ENCODE assay signal across 7 cellular contexts in the genomic region with DNA sequence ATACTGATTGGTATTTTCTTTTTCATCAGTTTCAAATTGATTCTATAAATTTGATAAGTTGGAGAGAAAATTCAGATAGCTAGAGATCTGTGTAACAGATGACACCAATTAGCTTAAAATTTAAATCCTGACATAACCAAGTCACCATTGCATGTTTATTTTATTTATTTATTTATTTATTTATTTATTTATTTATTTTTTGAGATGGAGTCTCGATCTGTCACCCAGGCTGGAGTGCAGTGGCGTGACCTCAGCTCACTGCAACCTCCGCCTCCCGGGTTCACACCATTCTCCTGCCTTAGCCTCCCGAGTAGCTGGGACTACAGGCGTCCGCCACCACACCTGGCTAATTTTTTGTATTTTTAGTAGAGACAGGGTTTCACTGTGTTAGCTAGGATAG. TPM values are rescaled to one million over a fixed set of nuclear protein-coding genes. Genes with fewer than 3 reads are reported as not detected.
DNase-seq lines count a peak whose midpoint lies in the region; ATAC-seq, FAIRE-seq and TF ChIP-seq lines count a peak whose summit lies in the region.
"Not testable (repeated sequence)": the region's sequence is repeated elsewhere in the genome, so short reads cannot be mapped to it uniquely, and the experiment has no call there.

No MANE protein-coding gene starts in this region.

- peak overlapping the region; percentile 78 for H3K27ac Mint-ChIP-seq in activated CD4-positive, alpha-beta memory T cell treated with anti-CD3 and anti-CD28 coated beads for 36 hours
- H3K27ac Mint-ChIP-seq in activated naive CD4-positive, alpha-beta T cell treated with anti-CD3 and anti-CD28 coated beads for 36 hours = peak overlapping the region; percentile 85
- peak overlapping the region; percentile 69 for H3K27ac Mint-ChIP-seq in chondrocyte (ENCODE audit: unreplicated experiment)

- H3K4me2 ChIP-seq in OCI-LY3 (ENCODE audit: low read length) = peak overlapping the region; percentile 44

- not testable (repeated sequence) for H3K27me3 Mint-ChIP-seq in activated CD4-positive, alpha-beta memory T cell treated with anti-CD3 and anti-CD28 coated beads for 36 hours; activated naive CD4-positive, alpha-beta T cell treated with anti-CD3 and anti-CD28 coated beads for 36 hours (ENCODE audit: low read depth); chondrocyte (ENCODE audit: low read depth)

- H3K4me1 Mint-ChIP-seq in activated CD4-positive, alpha-beta memory T cell treated with anti-CD3 and anti-CD28 coated beads for 36 hours (ENCODE audit: low read depth) = peaks cover 66% of the 10 kb centered on the region
- peaks cover 75% of the 10 kb centered on the region for H3K4me1 Mint-ChIP-seq in activated naive CD4-positive, alpha-beta T cell treated with anti-CD3 and anti-CD28 coated beads for 36 hours (ENCODE audit: low read depth)
- H3K4me1 Mint-ChIP-seq in chondrocyte (ENCODE audit: low read depth) = peaks cover 26% of the 10 kb centered on the region

- not testable (repeated sequence) for DNase-seq in activated CD4-positive, alpha-beta memory T cell treated with anti-CD3 and anti-CD28 coated beads for 36 hours; activated naive CD4-positive, alpha-beta T cell treated with anti-CD3 and anti-CD28 coated beads for 36 hours; chondrocyte (ENCODE audit: low spot score)

- peak; percentile 74 for FAIRE-seq in G401.6 (lab: Jason Lieb, UNC)

- ATAC-seq in GM18870 (IDR thresholded peaks at IDR 0.05; ENCODE audit: unreplicated experiment) (peak; percentile 2), HG02642 (IDR thresholded peaks at IDR 0.05; ENCODE audit: poor library complexity, unreplicated experiment) (peak; percentile 3)

- CTCF ChIA-PET in activated CD4-positive, alpha-beta memory T cell treated with anti-CD3 and anti-CD28 coated beads for 36 hours (lab: Charles Lee) = interaction anchor here (1.1 to 1.8 kb wide), 2 partner anchors 16 to 31 kb away, joined by 3 to 4 read pairs; no protein-coding TSS in a partner anchor
- CTCF ChIA-PET in activated naive CD4-positive, alpha-beta T cell treated with anti-CD3 and anti-CD28 coated beads for 36 hours (lab: Charles Lee) = interaction anchor here (0.6 to 0.7 kb wide), 2 partner anchors 18 to 19 kb away, joined by 3 read pairs; no protein-coding TSS in a partner anchor

- H3K9me3 Mint-ChIP-seq in activated CD4-positive, alpha-beta memory T cell treated with anti-CD3 and anti-CD28 coated beads for 36 hours; activated naive CD4-positive, alpha-beta T cell treated with anti-CD3 and anti-CD28 coated beads for 36 hours; chondrocyte (ENCODE audit: low read depth): not testable (repeated sequence)

- H2AFZ ChIP-seq in OCI-LY3 (ENCODE audit: low read depth, low read length) = not testable (repeated sequence)

- not testable (repeated sequence) for H3K9ac ChIP-seq in OCI-LY3 (ENCODE audit: low read length)

- intact Hi-C loops in activated CD4-positive, alpha-beta memory T cell treated with anti-CD3 and anti-CD28 coated beads for 36 hours (cut with micrococcal nuclease); activated naive CD4-positive, alpha-beta T cell treated with anti-CD3 and anti-CD28 coated beads for 36 hours (cut with micrococcal nuclease): not testable (repeated sequence)

- H3K4me3 Mint-ChIP-seq in activated CD4-positive, alpha-beta memory T cell treated with anti-CD3 and anti-CD28 coated beads for 36 hours; activated naive CD4-positive, alpha-beta T cell treated with anti-CD3 and anti-CD28 coated beads for 36 hours; chondrocyte (ENCODE audit: unreplicated experiment): not testable (repeated sequence)

- not testable (repeated sequence) for H3K27ac ChIP-seq in OCI-LY3 (ENCODE audit: low read length)

- not testable (repeated sequence) for H3K36me3 Mint-ChIP-seq in activated CD4-positive, alpha-beta memory T cell treated with anti-CD3 and anti-CD28 coated beads for 36 hours; chondrocyte (ENCODE audit: low read depth)
- peaks cover 14% of the 10 kb centered on the region for H3K36me3 Mint-ChIP-seq in activated naive CD4-positive, alpha-beta T cell treated with anti-CD3 and anti-CD28 coated beads for 36 hours (ENCODE audit: low read depth)

- not testable (repeated sequence) for H3K27me3 ChIP-seq in OCI-LY3 (ENCODE audit: low read depth, low read length)

- H3K4me1 ChIP-seq in OCI-LY3 (ENCODE audit: low read length) = peaks cover 45% of the 10 kb centered on the region

- POLR2A ChIA-PET in activated CD4-positive, alpha-beta memory T cell treated with anti-CD3 and anti-CD28 coated beads for 36 hours (lab: Charles Lee) = interaction anchor here (0.7 to 1.1 kb wide), 2 partner anchors 13 to 44 kb away, joined by 3 read pairs; no protein-coding TSS in a partner anchor

- peaks cover 95% of the 10 kb centered on the region for H4K20me1 ChIP-seq in OCI-LY3 (ENCODE audit: insufficient read depth, low read length)

- H3K79me2 ChIP-seq in OCI-LY3 (ENCODE audit: low read length) = peaks cover 89% of the 10 kb centered on the region

- H3K4me3 ChIP-seq in OCI-LY3 (ENCODE audit: low read length) = not testable (repeated sequence)

- H3K9me3 ChIP-seq in OCI-LY3 (ENCODE audit: insufficient read depth, low read length) = not testable (repeated sequence)

- not testable (repeated sequence) for TF ChIP-seq CTCF in OCI-LY3 (IDR thresholded peaks at IDR 0.05; ENCODE audit: low read depth, low read length); chondrocyte (IDR thresholded peaks at IDR 0.05)

- H3K36me3 ChIP-seq in OCI-LY3 (replicated peaks; ENCODE audit: low read depth, low read length) = not testable (repeated sequence)

RNA-seq across cellular contexts. Expression of gene ZNF292, which starts 42.7 kb away (rescaled TPM):
- 10 to 100 TPM; 51.9 to 52.5 TPM for total RNA-seq in activated CD4-positive, alpha-beta memory T cell treated with anti-CD3 and anti-CD28 coated beads for 36 hours
- 10 to 100 TPM; 39.5 to 41.2 TPM for total RNA-seq in activated naive CD4-positive, alpha-beta T cell treated with anti-CD3 and anti-CD28 coated beads for 36 hours
- total RNA-seq in chondrocyte = 34.6 to 39.6 TPM (median 39.0 TPM) in 3 replicates
